In the genomic region with DNA sequence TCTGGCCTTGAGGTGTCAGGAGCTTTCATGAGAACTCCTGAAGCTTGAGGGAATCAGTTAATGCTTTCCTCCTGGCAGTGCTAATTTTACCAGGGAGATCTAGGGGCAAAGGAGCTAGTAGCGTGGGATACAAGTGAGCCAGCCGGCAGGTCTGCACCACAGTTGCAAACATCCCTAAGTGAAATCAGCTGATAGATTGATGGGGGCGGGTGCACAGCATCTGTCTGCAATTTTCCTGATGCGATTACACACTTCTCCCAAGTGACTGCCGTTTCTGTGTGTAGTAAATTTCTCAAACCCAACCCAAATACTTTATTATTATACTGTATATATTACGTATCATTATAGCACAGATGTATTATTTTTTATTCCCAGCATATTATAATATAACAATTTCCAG, we compare ENCODE assay signal across 23 cellular contexts.
"Had no signal": no experiment of that assay in that cellular context is flagged by ENCODE, and none has a peak within 500 bp of the region (broad histone marks: within the 10 kb centered on the region; RNA-seq: fewer than 3 reads in every experiment).

No MANE protein-coding gene starts in this region.

- H3K27me3 ChIP-seq: ascending aorta, neural progenitor cell, suprapubic skin, transverse colon, uterus had no signal

- H3K4me3 ChIP-seq: ascending aorta, coronary artery, heart left ventricle, neural progenitor cell, psoas muscle, suprapubic skin, transverse colon, uterus had no signal

- H3K4me1 ChIP-seq: ascending aorta, heart left ventricle, psoas muscle, suprapubic skin, transverse colon, uterus had no signal

- DNase-seq: activated CD4-positive, alpha-beta T cell treated with anti-CD3 and anti-CD28 coated beads, Interleukin-2, amount 50 U/mL, for 1 hour; activated CD4-positive, CD25-positive, alpha-beta regulatory T cell treated with anti-CD3 and anti-CD28 coated beads, Interleukin-2, amount 50 U/mL, for 72 hours; activated CD8-positive, alpha-beta memory T cell treated with anti-CD3 and anti-CD28 coated beads, Interleukin-2, amount 50 U/mL, for 4 hours; activated effector memory CD4-positive, alpha-beta T cell treated with Interleukin-2 at 50 U/mL for 16 hours; activated naive CD4-positive, alpha-beta T cell treated with anti-CD3 and anti-CD28 coated beads, Interleukin-2, amount 50 U/mL, for 16 hours; activated T-cell treated with anti-CD3 and anti-CD28 coated beads, Interleukin-2, amount 50 U/mL, for 4 hours; heart left ventricle; kidney; naive B cell; psoas muscle; right cardiac atrium; small intestine; stimulated activated CD4-positive, alpha-beta T cell treated with anti-CD3 and anti-CD28 coated beads, Interleukin-15, amount 100 ng/mL, for 24 hours; stimulated activated CD4-positive, alpha-beta T cell treated with anti-CD3 and anti-CD28 coated beads, Interleukin-4, amount 100 ng/mL, for 1 hour; stimulated activated naive CD8-positive, alpha-beta T cell treated with anti-CD3 and anti-CD28 coated beads, Interleukin-15, amount 100 ng/mL, for 72 hours; T1000; transverse colon; uterus had no signal

- H3K36me3 ChIP-seq: ascending aorta, heart left ventricle, neural progenitor cell, suprapubic skin, transverse colon, uterus had no signal

- H2AFZ ChIP-seq: neural progenitor cell had no signal

- H3K9me3 ChIP-seq: ascending aorta, heart left ventricle, psoas muscle, suprapubic skin, transverse colon, uterus had no signal

- H3K27ac ChIP-seq: ascending aorta, coronary artery, heart left ventricle, neural progenitor cell, psoas muscle, suprapubic skin, transverse colon, uterus had no signal

- ATAC-seq: activated T-cell treated with anti-CD3 and anti-CD28 coated beads, Interleukin-2, amount 50 U/mL, for 4 hours; heart left ventricle; left lobe of liver; psoas muscle; right cardiac atrium; stimulated activated naive CD8-positive, alpha-beta T cell treated with anti-CD3 and anti-CD28 coated beads, Interleukin-15, amount 100 ng/mL, for 72 hours had no signal

- H3K9ac ChIP-seq: neural progenitor cell had no signal
